ENCODE assay signal across 1 cellular context in the genomic region with DNA sequence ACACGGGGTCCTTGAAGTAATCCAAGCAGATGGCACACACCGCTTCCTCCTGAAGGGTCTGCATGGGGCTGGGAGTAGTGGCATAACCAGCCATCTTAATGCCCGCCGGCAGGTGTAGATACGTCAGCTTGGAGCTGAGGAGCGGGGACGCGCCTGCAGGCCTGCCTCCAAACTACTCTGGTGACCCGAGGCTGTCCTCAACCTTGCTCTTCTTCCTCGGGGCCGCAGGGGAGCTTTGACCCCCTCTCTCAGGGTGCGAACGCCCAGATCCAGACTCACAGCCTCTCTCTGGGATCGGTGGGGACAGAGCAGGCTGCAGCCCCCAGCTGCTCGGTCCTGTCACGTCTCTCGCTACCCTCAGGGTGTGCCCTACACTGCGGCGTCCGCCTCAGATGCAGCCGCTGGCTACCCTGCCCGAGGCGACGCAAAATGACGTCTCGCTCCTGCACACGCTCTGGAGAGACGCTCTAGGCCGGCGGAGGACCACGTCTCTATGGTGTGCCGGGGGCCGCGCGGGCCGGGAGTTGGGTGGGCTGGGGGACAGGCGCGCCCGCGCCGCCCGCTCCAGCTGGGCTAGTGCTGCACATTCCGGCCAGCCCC.
TF ChIP-seq lines count a peak whose summit lies in the region.

A gene (minus strand): TSS at position 424 of the 600 bp plus-strand sequence. CDS start 330 bp downstream, at position 94.

TF ChIP-seq in WTC11, 78 proteins besides CTCF, POLR2A, EP300 and RAD21 (continued from another document):
- TF ChIP-seq, protein P1, sequence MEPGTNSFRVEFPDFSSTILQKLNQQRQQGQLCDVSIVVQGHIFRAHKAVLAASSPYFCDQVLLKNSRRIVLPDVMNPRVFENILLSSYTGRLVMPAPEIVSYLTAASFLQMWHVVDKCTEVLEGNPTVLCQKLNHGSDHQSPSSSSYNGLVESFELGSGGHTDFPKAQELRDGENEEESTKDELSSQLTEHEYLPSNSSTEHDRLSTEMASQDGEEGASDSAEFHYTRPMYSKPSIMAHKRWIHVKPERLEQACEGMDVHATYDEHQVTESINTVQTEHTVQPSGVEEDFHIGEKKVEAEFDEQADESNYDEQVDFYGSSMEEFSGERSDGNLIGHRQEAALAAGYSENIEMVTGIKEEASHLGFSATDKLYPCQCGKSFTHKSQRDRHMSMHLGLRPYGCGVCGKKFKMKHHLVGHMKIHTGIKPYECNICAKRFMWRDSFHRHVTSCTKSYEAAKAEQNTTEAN (CRISPR knock-in tag; IDR thresholded peaks at IDR 0.05) = peak; percentile 24; the same call in 1 of the 2 replicates
- TF ChIP-seq, protein P2, sequence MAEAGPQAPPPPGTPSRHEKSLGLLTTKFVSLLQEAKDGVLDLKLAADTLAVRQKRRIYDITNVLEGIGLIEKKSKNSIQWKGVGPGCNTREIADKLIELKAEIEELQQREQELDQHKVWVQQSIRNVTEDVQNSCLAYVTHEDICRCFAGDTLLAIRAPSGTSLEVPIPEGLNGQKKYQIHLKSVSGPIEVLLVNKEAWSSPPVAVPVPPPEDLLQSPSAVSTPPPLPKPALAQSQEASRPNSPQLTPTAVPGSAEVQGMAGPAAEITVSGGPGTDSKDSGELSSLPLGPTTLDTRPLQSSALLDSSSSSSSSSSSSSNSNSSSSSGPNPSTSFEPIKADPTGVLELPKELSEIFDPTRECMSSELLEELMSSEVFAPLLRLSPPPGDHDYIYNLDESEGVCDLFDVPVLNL (CRISPR knock-in tag; IDR thresholded peaks at IDR 0.05; ENCODE audit: borderline replicate concordance, low read depth) = no peak
- TF ChIP-seq, protein P3, sequence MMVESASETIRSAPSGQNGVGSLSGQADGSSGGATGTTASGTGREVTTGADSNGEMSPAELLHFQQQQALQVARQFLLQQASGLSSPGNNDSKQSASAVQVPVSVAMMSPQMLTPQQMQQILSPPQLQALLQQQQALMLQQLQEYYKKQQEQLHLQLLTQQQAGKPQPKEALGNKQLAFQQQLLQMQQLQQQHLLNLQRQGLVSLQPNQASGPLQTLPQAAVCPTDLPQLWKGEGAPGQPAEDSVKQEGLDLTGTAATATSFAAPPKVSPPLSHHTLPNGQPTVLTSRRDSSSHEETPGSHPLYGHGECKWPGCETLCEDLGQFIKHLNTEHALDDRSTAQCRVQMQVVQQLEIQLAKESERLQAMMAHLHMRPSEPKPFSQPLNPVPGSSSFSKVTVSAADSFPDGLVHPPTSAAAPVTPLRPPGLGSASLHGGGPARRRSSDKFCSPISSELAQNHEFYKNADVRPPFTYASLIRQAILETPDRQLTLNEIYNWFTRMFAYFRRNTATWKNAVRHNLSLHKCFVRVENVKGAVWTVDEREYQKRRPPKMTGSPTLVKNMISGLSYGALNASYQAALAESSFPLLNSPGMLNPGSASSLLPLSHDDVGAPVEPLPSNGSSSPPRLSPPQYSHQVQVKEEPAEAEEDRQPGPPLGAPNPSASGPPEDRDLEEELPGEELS (CRISPR knock-in tag; IDR thresholded peaks at IDR 0.05) = peak; percentile 88
- no peak for TF ChIP-seq ZNF396 (CRISPR knock-in tag; IDR thresholded peaks at IDR 0.05; ENCODE audit: borderline replicate concordance)
- no peak for TF ChIP-seq JAZF1 (CRISPR knock-in tag; IDR thresholded peaks at IDR 0.05)
- no peak for TF ChIP-seq GRHL2 (CRISPR knock-in tag; IDR thresholded peaks at IDR 0.05; ENCODE audit: insufficient replicate concordance, severe bottlenecking)
- TF ChIP-seq, protein P4, sequence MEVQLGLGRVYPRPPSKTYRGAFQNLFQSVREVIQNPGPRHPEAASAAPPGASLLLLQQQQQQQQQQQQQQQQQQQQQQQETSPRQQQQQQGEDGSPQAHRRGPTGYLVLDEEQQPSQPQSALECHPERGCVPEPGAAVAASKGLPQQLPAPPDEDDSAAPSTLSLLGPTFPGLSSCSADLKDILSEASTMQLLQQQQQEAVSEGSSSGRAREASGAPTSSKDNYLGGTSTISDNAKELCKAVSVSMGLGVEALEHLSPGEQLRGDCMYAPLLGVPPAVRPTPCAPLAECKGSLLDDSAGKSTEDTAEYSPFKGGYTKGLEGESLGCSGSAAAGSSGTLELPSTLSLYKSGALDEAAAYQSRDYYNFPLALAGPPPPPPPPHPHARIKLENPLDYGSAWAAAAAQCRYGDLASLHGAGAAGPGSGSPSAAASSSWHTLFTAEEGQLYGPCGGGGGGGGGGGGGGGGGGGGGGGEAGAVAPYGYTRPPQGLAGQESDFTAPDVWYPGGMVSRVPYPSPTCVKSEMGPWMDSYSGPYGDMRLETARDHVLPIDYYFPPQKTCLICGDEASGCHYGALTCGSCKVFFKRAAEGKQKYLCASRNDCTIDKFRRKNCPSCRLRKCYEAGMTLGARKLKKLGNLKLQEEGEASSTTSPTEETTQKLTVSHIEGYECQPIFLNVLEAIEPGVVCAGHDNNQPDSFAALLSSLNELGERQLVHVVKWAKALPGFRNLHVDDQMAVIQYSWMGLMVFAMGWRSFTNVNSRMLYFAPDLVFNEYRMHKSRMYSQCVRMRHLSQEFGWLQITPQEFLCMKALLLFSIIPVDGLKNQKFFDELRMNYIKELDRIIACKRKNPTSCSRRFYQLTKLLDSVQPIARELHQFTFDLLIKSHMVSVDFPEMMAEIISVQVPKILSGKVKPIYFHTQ (CRISPR knock-in tag; IDR thresholded peaks at IDR 0.05) = no peak
- TF ChIP-seq ATF1 (CRISPR knock-in tag; IDR thresholded peaks at IDR 0.05) = no peak; the same call in 1 of the 2 replicates
- TF ChIP-seq, protein P5, sequence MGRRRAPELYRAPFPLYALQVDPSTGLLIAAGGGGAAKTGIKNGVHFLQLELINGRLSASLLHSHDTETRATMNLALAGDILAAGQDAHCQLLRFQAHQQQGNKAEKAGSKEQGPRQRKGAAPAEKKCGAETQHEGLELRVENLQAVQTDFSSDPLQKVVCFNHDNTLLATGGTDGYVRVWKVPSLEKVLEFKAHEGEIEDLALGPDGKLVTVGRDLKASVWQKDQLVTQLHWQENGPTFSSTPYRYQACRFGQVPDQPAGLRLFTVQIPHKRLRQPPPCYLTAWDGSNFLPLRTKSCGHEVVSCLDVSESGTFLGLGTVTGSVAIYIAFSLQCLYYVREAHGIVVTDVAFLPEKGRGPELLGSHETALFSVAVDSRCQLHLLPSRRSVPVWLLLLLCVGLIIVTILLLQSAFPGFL (CRISPR knock-in tag; IDR thresholded peaks at IDR 0.05; ENCODE audit: borderline replicate concordance) = no peak
- TF ChIP-seq ZNF317 (CRISPR knock-in tag; IDR thresholded peaks at IDR 0.05; ENCODE audit: borderline replicate concordance, low read depth) = no peak
- TF ChIP-seq, protein P6, sequence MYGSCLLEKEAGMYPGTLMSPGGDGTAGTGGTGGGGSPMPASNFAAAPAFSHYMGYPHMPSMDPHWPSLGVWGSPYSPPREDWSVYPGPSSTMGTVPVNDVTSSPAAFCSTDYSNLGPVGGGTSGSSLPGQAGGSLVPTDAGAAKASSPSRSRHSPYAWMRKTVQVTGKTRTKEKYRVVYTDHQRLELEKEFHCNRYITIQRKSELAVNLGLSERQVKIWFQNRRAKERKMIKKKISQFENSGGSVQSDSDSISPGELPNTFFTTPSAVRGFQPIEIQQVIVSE (CRISPR knock-in tag; IDR thresholded peaks at IDR 0.05; ENCODE audit: borderline replicate concordance) = no peak
- no peak for TF ChIP-seq ZNF138 (CRISPR knock-in tag; conservative IDR thresholded peaks at IDR 0.05)
- no peak; the same call in none of the 2 replicates for TF ChIP-seq GABPB1 (CRISPR knock-in tag; IDR thresholded peaks at IDR 0.05)
- 0 out of 2 replicates have a peak, but pooled peaks have one; percentile 24 for TF ChIP-seq KAT7 (CRISPR knock-in tag; IDR thresholded peaks at IDR 0.05; ENCODE audit: borderline replicate concordance)
- no peak for TF ChIP-seq RORB (CRISPR knock-in tag; IDR thresholded peaks at IDR 0.05)
- no peak for TF ChIP-seq ELF4 (CRISPR knock-in tag; IDR thresholded peaks at IDR 0.05; ENCODE audit: low read depth)
- TF ChIP-seq, protein P7, sequence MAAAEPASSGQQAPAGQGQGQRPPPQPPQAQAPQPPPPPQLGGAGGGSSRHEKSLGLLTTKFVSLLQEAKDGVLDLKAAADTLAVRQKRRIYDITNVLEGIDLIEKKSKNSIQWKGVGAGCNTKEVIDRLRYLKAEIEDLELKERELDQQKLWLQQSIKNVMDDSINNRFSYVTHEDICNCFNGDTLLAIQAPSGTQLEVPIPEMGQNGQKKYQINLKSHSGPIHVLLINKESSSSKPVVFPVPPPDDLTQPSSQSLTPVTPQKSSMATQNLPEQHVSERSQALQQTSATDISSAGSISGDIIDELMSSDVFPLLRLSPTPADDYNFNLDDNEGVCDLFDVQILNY (CRISPR knock-in tag; IDR thresholded peaks at IDR 0.05) = peak; percentile 74; the same call in 1 of the 2 replicates
- TF ChIP-seq ZNF423 (CRISPR knock-in tag; IDR thresholded peaks at IDR 0.05) = no peak
- no peak for TF ChIP-seq HMGA2 (CRISPR knock-in tag; IDR thresholded peaks at IDR 0.05)
- TF ChIP-seq ZNF416 (CRISPR knock-in tag; IDR thresholded peaks at IDR 0.05) = no peak
- TF ChIP-seq, protein P8, sequence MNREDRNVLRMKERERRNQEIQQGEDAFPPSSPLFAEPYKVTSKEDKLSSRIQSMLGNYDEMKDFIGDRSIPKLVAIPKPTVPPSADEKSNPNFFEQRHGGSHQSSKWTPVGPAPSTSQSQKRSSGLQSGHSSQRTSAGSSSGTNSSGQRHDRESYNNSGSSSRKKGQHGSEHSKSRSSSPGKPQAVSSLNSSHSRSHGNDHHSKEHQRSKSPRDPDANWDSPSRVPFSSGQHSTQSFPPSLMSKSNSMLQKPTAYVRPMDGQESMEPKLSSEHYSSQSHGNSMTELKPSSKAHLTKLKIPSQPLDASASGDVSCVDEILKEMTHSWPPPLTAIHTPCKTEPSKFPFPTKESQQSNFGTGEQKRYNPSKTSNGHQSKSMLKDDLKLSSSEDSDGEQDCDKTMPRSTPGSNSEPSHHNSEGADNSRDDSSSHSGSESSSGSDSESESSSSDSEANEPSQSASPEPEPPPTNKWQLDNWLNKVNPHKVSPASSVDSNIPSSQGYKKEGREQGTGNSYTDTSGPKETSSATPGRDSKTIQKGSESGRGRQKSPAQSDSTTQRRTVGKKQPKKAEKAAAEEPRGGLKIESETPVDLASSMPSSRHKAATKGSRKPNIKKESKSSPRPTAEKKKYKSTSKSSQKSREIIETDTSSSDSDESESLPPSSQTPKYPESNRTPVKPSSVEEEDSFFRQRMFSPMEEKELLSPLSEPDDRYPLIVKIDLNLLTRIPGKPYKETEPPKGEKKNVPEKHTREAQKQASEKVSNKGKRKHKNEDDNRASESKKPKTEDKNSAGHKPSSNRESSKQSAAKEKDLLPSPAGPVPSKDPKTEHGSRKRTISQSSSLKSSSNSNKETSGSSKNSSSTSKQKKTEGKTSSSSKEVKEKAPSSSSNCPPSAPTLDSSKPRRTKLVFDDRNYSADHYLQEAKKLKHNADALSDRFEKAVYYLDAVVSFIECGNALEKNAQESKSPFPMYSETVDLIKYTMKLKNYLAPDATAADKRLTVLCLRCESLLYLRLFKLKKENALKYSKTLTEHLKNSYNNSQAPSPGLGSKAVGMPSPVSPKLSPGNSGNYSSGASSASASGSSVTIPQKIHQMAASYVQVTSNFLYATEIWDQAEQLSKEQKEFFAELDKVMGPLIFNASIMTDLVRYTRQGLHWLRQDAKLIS (CRISPR knock-in tag; IDR thresholded peaks at IDR 0.05; ENCODE audit: borderline replicate concordance) = no peak
- peak; percentile 91 for TF ChIP-seq FOXK1 (CRISPR knock-in tag; IDR thresholded peaks at IDR 0.05)
- TF ChIP-seq, protein P9, sequence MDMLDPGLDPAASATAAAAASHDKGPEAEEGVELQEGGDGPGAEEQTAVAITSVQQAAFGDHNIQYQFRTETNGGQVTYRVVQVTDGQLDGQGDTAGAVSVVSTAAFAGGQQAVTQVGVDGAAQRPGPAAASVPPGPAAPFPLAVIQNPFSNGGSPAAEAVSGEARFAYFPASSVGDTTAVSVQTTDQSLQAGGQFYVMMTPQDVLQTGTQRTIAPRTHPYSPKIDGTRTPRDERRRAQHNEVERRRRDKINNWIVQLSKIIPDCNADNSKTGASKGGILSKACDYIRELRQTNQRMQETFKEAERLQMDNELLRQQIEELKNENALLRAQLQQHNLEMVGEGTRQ (CRISPR knock-in tag; IDR thresholded peaks at IDR 0.05) = 0 out of 2 replicates have a peak, but pooled peaks have one; percentile 46
